Comparison of ENCODE assay signal across 22 cellular contexts in genomic region chr20:14064333-14064732, GRCh38.
"Had no signal": no experiment of that assay in that cellular context is flagged by ENCODE, and none has a peak within 500 bp of the region (broad histone marks: within the 10 kb centered on the region; RNA-seq: fewer than 3 reads in every experiment).

No MANE protein-coding gene starts in this region.

- H3K9me3 ChIP-seq: SJCRH30 had no signal

- H3K4me3 ChIP-seq: SJCRH30 had no signal

- H3K4me1 ChIP-seq: SJCRH30 had no signal

- H3K36me3 ChIP-seq: SJCRH30 had no signal

- FAIRE-seq: HTR-8/SVneo had no signal

- DNase-seq: KBM-7; NCI-H1092; NCI-H1105 treated with DMSO at 0.1 percent for 48 hours; NCI-H1417 treated with DMSO at 0.1 percent for 48 hours; NCI-H146; NCI-H1694 treated with DMSO at 0.1 percent for 48 hours; NCI-H1930; NCI-H2081; NCI-H2107; NCI-H2227 treated with DMSO at 0.1 percent for 48 hours; NCI-H524; NCI-H526 treated with DMSO at 0.1 percent for 48 hours; NCI-H748 treated with DMSO at 0.1 percent for 48 hours; NK-92 treated with Interleukin-12 subunit alpha and Interleukin-12 subunit beta, amount 100 ng/mL, for 24 hours; PC-3; SHP77 treated with DMSO at 0.1 percent for 48 hours; SJCRH30 had no signal

- H3K27ac ChIP-seq: HL-60, SJCRH30 had no signal

- ATAC-seq: Panc1, PC-3, Right ventricle myocardium inferior, SK-N-SH treated with all-trans-retinoic acid at 6 μM for 48 hours had no signal
